8 cellular contexts compared by ENCODE assay signal in the genomic region with DNA sequence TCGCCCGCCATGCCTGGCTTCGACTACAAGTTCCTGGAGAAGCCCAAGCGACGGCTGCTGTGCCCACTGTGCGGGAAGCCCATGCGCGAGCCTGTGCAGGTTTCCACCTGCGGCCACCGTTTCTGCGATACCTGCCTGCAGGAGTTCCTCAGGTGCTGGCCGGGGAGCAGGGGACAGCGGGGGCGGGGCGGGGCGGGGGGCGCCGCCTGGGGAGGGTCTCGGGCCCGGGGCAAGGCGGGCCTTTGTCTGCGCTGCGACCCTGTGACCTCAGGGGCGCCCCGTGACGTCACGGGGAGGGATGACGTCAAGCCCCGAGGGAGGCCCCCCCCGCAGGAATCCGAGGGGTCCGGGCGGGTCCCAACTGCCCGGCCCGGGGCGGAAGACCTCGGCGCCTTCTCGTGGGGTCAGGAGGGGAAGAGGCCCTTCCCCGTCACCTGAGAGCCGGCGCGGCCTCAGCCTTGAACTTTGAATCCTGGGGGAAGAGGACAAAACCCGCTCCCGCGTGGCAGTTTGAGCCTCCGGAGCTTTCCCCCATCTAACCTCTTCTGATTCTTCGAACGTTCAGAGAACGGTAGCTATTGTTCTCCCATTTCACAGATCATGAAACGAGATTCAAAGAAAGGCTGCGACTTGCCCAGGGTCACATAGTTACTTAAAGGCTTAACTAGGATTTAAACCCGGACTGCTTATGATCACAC. TPM values are rescaled to one million over a fixed set of nuclear protein-coding genes. Genes with fewer than 3 reads are reported as not detected.
A peak's percentile ranks its signal among the peaks of the same experiment; 100 is the strongest.
DNase-seq lines count a peak whose midpoint lies in the region; ATAC-seq and TF ChIP-seq lines count a peak whose summit lies in the region.

No MANE protein-coding gene starts in this region.

- H3K27me3 ChIP-seq in CD4-positive, CD25-positive, alpha-beta regulatory T cell (ENCODE audit: control insufficient read depth, insufficient read depth, low read length): no peaks in the 10 kb centered on the region
- no peaks in the 10 kb centered on the region for H3K27me3 ChIP-seq in endodermal cell (ENCODE audit: control insufficient read depth, insufficient read depth, low read length, poor library complexity, severe bottlenecking)

- TF ChIP-seq CTCF in NB4 (IDR thresholded peaks at IDR 0.05; ENCODE audit: low read depth, low read length): no peak
- no peak for TF ChIP-seq CTCF in endodermal cell (conservative IDR thresholded peaks at IDR 0.05)
- TF ChIP-seq CTCF in mucosa of descending colon (IDR thresholded peaks at IDR 0.05): no peak

- peak overlapping the region; percentile 89 for H3K4me3 ChIP-seq in CD4-positive, CD25-positive, alpha-beta regulatory T cell (ENCODE audit: low read depth, low read length)
- H3K4me3 ChIP-seq in NB4 (ENCODE audit: low read depth, low read length): peak overlapping the region; percentile 88
- H3K4me3 ChIP-seq in endodermal cell (ENCODE audit: low read length): peak overlapping the region; percentile 99
- H3K4me3 ChIP-seq in mucosa of descending colon: peak overlapping the region; percentile 75

- no peaks in the 10 kb centered on the region for H3K36me3 Mint-ChIP-seq in CD4-positive, CD25-positive, alpha-beta regulatory T cell
- H3K36me3 Mint-ChIP-seq in endodermal cell (ENCODE audit: low read depth): peaks cover 34% of the 10 kb centered on the region

- peak; percentile 64 to 71 (median 66) for DNase-seq in CD4-positive, CD25-positive, alpha-beta regulatory T cell
- DNase-seq in NB4 (ENCODE audit: low read depth) (peak; percentile 58), endodermal cell (peak; percentile 95), mucosa of descending colon (peak; percentile 76 to 85 (median 83))
- peak; percentile 48 for DNase-seq in activated CD8-positive, alpha-beta memory T cell treated with anti-CD3 and anti-CD28 coated beads for 4 hours (ENCODE audit: low read depth in 2 of 2)
- DNase-seq in stimulated activated naive CD8-positive, alpha-beta T cell treated with anti-CD3 and anti-CD28 coated beads, Interleukin-15, amount 100 ng/mL, for 72 hours: peak in 1 of 2 donors; percentile 66

- H3K27ac ChIP-seq in CD4-positive, CD25-positive, alpha-beta regulatory T cell (ENCODE audit: insufficient read depth, low read length, poor library complexity, severe bottlenecking): peak overlapping the region; percentile 92
- H3K27ac ChIP-seq in endodermal cell (ENCODE audit: low read depth, low read length): peak overlapping the region; percentile 99

- WGBS in endodermal cell (ENCODE audit: insufficient coverage in 1 of 2, insufficient read length in 1 of 2), 2 experiments: 0 to 1% methylated on average over 26 to 53 of the region's 53 CpGs

- ATAC-seq in CD4-positive, CD25-positive, alpha-beta regulatory T cell (ENCODE audit: low read depth in 2 of 2): peak; percentile 14 to 20
- ATAC-seq in GM21723 (IDR thresholded peaks at IDR 0.05; ENCODE audit: unreplicated experiment) (peak; percentile 20), mucosa of descending colon (peak; percentile 11), HG02884 (IDR thresholded peaks at IDR 0.05; ENCODE audit: unreplicated experiment) (no peak)
- peak; percentile 57 for ATAC-seq in stimulated activated naive CD8-positive, alpha-beta T cell treated with anti-CD3 and anti-CD28 coated beads, Interleukin-15, amount 100 ng/mL, for 72 hours

- peaks cover 14% of the 10 kb centered on the region for H3K36me3 ChIP-seq in CD4-positive, CD25-positive, alpha-beta regulatory T cell (ENCODE audit: control insufficient read depth, insufficient read depth, low read length)
- H3K36me3 ChIP-seq in endodermal cell (ENCODE audit: control insufficient read depth, insufficient read depth, low read length) (peaks cover 41% of the 10 kb centered on the region), mucosa of descending colon (ENCODE audit: low read depth) (no peaks in the 10 kb centered on the region)

- H3K9me3 Mint-ChIP-seq in CD4-positive, CD25-positive, alpha-beta regulatory T cell: no peaks in the 10 kb centered on the region
- H3K9me3 Mint-ChIP-seq in endodermal cell: no peaks in the 10 kb centered on the region
- H3K9me3 Mint-ChIP-seq in stimulated activated naive CD8-positive, alpha-beta T cell treated with anti-CD3 and anti-CD28 coated beads, Interleukin-15, amount 100 ng/mL, for 72 hours: no peaks in the 10 kb centered on the region

- intact Hi-C loops in mucosa of descending colon (cut with DNase I, micrococcal nuclease): no loop called here

- peaks cover 33% of the 10 kb centered on the region for H3K4me1 ChIP-seq in CD4-positive, CD25-positive, alpha-beta regulatory T cell (ENCODE audit: control insufficient read depth, insufficient read depth, low read length, poor library complexity, severe bottlenecking)
- peaks cover 10% of the 10 kb centered on the region for H3K4me1 ChIP-seq in endodermal cell (ENCODE audit: control insufficient read depth, insufficient read depth, low read length)
- H3K4me1 ChIP-seq in mucosa of descending colon (ENCODE audit: low read depth): peaks cover 47% of the 10 kb centered on the region

- H3K27ac Mint-ChIP-seq in CD4-positive, CD25-positive, alpha-beta regulatory T cell: peak overlapping the region; percentile 74 to 93 (median 88)
- peak overlapping the region; percentile 99 for H3K27ac Mint-ChIP-seq in endodermal cell
- peak overlapping the region; percentile 93 to 95 for H3K27ac Mint-ChIP-seq in stimulated activated naive CD8-positive, alpha-beta T cell treated with anti-CD3 and anti-CD28 coated beads, Interleukin-15, amount 100 ng/mL, for 72 hours

- peaks cover 0 to 29% (median 3%) of the 10 kb centered on the region in 4 donors for H3K4me1 Mint-ChIP-seq in CD4-positive, CD25-positive, alpha-beta regulatory T cell
- H3K4me1 Mint-ChIP-seq in endodermal cell: peaks cover 9% of the 10 kb centered on the region
- H3K4me1 Mint-ChIP-seq in stimulated activated naive CD8-positive, alpha-beta T cell treated with anti-CD3 and anti-CD28 coated beads, Interleukin-15, amount 100 ng/mL, for 72 hours: peaks cover 76% of the 10 kb centered on the region

- H3K4me3 Mint-ChIP-seq in CD4-positive, CD25-positive, alpha-beta regulatory T cell: peak overlapping the region; percentile 90 to 97 (median 93)
- peak overlapping the region; percentile 93 for H3K4me3 Mint-ChIP-seq in endodermal cell
- H3K4me3 Mint-ChIP-seq in stimulated activated naive CD8-positive, alpha-beta T cell treated with anti-CD3 and anti-CD28 coated beads, Interleukin-15, amount 100 ng/mL, for 72 hours: peak overlapping the region; percentile 96

- TF ChIP-seq POLR2A in NB4 (IDR thresholded peaks at IDR 0.05; ENCODE audit: extremely low read depth, insufficient read length): no peak

- no peaks in the 10 kb centered on the region for H3K27me3 Mint-ChIP-seq in CD4-positive, CD25-positive, alpha-beta regulatory T cell
- H3K27me3 Mint-ChIP-seq in endodermal cell (ENCODE audit: insufficient read depth): no peaks in the 10 kb centered on the region
- no peaks in the 10 kb centered on the region for H3K27me3 Mint-ChIP-seq in stimulated activated naive CD8-positive, alpha-beta T cell treated with anti-CD3 and anti-CD28 coated beads, Interleukin-15, amount 100 ng/mL, for 72 hours

- H3K9me3 ChIP-seq in CD4-positive, CD25-positive, alpha-beta regulatory T cell (ENCODE audit: control insufficient read depth in 2 of 2, low read length in 2 of 2): no peaks in the 10 kb centered on the region
- H3K9me3 ChIP-seq in endodermal cell (ENCODE audit: control insufficient read depth, low read length) (no peaks in the 10 kb centered on the region), mucosa of descending colon (no peaks in the 10 kb centered on the region)

- peak overlapping the region; percentile 100 for H3K9ac ChIP-seq in endodermal cell (ENCODE audit: extremely low read depth, low read length, poor library complexity, severe bottlenecking)

RNA-seq across cellular contexts. Expression of gene TRAF4, which starts 0.4 kb away (rescaled TPM):
- total RNA-seq in CD4-positive, CD25-positive, alpha-beta regulatory T cell: 320 TPM
- polyA plus RNA-seq in CD4-positive, CD25-positive, alpha-beta regulatory T cell: 1 to 10 TPM; 1.1 to 2.9 (median 1.7) TPM
- total RNA-seq in endodermal cell (100 to 1,000 TPM; 168 to 169 TPM), mucosa of descending colon (100 to 1,000 TPM in 2 of 3 donors, 10 to 100 TPM in 1; 66.0 to 166 (median 126) TPM)
- polyA plus RNA-seq in endodermal cell (2013, experiment 1 of 2): 118 TPM
- 106 TPM for polyA plus RNA-seq in endodermal cell (2013, experiment 2 of 2)

RNA-seq across cellular contexts. Expression of gene NEK8, which starts 15.7 kb away (rescaled TPM):
- total RNA-seq in CD4-positive, CD25-positive, alpha-beta regulatory T cell: 7.5 TPM
- 1 to 10 TPM; 1.8 to 2.6 (median 2.0) TPM for polyA plus RNA-seq in CD4-positive, CD25-positive, alpha-beta regulatory T cell
- 10 to 100 TPM; 11.2 to 15.7 TPM for total RNA-seq in endodermal cell
- 5.7 TPM for polyA plus RNA-seq in endodermal cell (2013, experiment 1 of 2)
- 5.5 TPM for polyA plus RNA-seq in endodermal cell (2013, experiment 2 of 2)
- 1 to 10 TPM; 3.4 to 7.9 (median 6.8) TPM for total RNA-seq in mucosa of descending colon

RNA-seq across cellular contexts. Expression of gene TLCD1, which starts 18.2 kb away (rescaled TPM):
- 1.3 TPM for total RNA-seq in CD4-positive, CD25-positive, alpha-beta regulatory T cell
- not detected for polyA plus RNA-seq in CD4-positive, CD25-positive, alpha-beta regulatory T cell
- total RNA-seq in endodermal cell (10 to 100 TPM; 17.0 to 22.9 TPM), mucosa of descending colon (10 to 100 TPM in 2 of 3 donors, 1 to 10 TPM in 1; 4.8 to 21.3 (median 16.8) TPM)
- polyA plus RNA-seq in endodermal cell (2013, experiment 1 of 2): 8.3 TPM
- 7.2 TPM for polyA plus RNA-seq in endodermal cell (2013, experiment 2 of 2)

RNA-seq across cellular contexts. Expression of gene RPL23A, which starts 24.5 kb away (rescaled TPM):
- total RNA-seq in CD4-positive, CD25-positive, alpha-beta regulatory T cell: 2,050 TPM
- 1,000 to 10,000 TPM; 4,206 to 5,707 (median 4,669) TPM for polyA plus RNA-seq in CD4-positive, CD25-positive, alpha-beta regulatory T cell
- total RNA-seq in endodermal cell: 1,000 to 10,000 TPM; 1,639 TPM
- 2,129 TPM for polyA plus RNA-seq in endodermal cell (2013, experiment 1 of 2)
- 2,042 TPM for polyA plus RNA-seq in endodermal cell (2013, experiment 2 of 2)
- total RNA-seq in mucosa of descending colon: 1,000 to 10,000 TPM; 1,144 to 1,252 (median 1,216) TPM

RNA-seq across cellular contexts. Expression of gene RAB34, which starts 26.6 kb away (rescaled TPM):
- total RNA-seq in CD4-positive, CD25-positive, alpha-beta regulatory T cell: 4.0 TPM
- 10 to 100 TPM in 1 of 4 donors, 1 to 10 TPM in 3; 6.6 to 11.5 (median 6.9) TPM for polyA plus RNA-seq in CD4-positive, CD25-positive, alpha-beta regulatory T cell
- 100 to 1,000 TPM; 111 to 112 TPM for total RNA-seq in endodermal cell
- polyA plus RNA-seq in endodermal cell (2013, experiment 1 of 2): 92.9 TPM
- 105 TPM for polyA plus RNA-seq in endodermal cell (2013, experiment 2 of 2)
- 10 to 100 TPM in 2 of 3 donors, 1 to 10 TPM in 1; 6.5 to 74.4 (median 19.3) TPM for total RNA-seq in mucosa of descending colon
